Comparison of ENCODE assay signal across 8 cellular contexts in genomic region chr1:150549496-150550221, GRCh38. TPM values are rescaled to one million over a fixed set of nuclear protein-coding genes. Genes with fewer than 3 reads are reported as not detected.
DNase-seq lines count a peak whose midpoint lies in the region; ATAC-seq and TF ChIP-seq lines count a peak whose summit lies in the region.

No MANE protein-coding gene starts in this region.

- no peak for TF ChIP-seq CTCF in 22Rv1 (IDR thresholded peaks at IDR 0.05)

- H3K9me3 ChIP-seq in HUES64 (ENCODE audit: insufficient read depth, low read depth, low read length) = no peaks in the 10 kb centered on the region
- no peaks in the 10 kb centered on the region for H3K9me3 ChIP-seq in duodenal mucosa (ENCODE audit: control insufficient read depth in 1 of 2, low read length in 2 of 2)
- H3K9me3 ChIP-seq in mononuclear cell (ENCODE audit: low read depth, low read length) = no peaks in the 10 kb centered on the region

- H3K27ac ChIP-seq in 22Rv1 (peak overlapping the region; percentile 66; the same call in 1 of the 2 replicates), HUES64 (ENCODE audit: low read depth, low read length) (no peak overlapping the region), duodenal mucosa (ENCODE audit: low read depth, low read length) (peak overlapping the region; percentile 62)

- H3K4me3 ChIP-seq in HUES64 (ENCODE audit: low read length) (peak overlapping the region; percentile 61), duodenal mucosa (ENCODE audit: low read depth in 1 of 2, low read length in 2 of 2) (peak overlapping the region; percentile 36 to 40), mononuclear cell (ENCODE audit: low read length) (peak overlapping the region; percentile 37)

- H3K27me3 ChIP-seq in HUES64 (ENCODE audit: insufficient read depth, low read length) = peaks cover 26% of the 10 kb centered on the region
- H3K27me3 ChIP-seq in duodenal mucosa (ENCODE audit: control insufficient read depth in 1 of 2, insufficient read depth in 2 of 2, low read length in 2 of 2) = peaks cover 3 to 6% of the 10 kb centered on the region in 2 donors
- H3K27me3 ChIP-seq in mononuclear cell (ENCODE audit: insufficient read depth, low read length) = no peaks in the 10 kb centered on the region

- no peak for ATAC-seq in HG03175 (IDR thresholded peaks at IDR 0.05; ENCODE audit: unreplicated experiment)
- ATAC-seq in HG02981 (IDR thresholded peaks at IDR 0.05; ENCODE audit: unreplicated experiment) = no peak

- WGBS in HUES64 = 13% methylated on average over 43 of the region's 43 CpGs

- peaks cover 19% of the 10 kb centered on the region for H3K4me1 ChIP-seq in HUES64 (ENCODE audit: insufficient read depth, low read length)
- H3K4me1 ChIP-seq in duodenal mucosa (ENCODE audit: control insufficient read depth in 1 of 2, insufficient read depth in 2 of 2, low read length in 2 of 2) = peaks cover 13 to 19% of the 10 kb centered on the region in 2 donors
- peaks cover 56% of the 10 kb centered on the region for H3K4me1 ChIP-seq in mononuclear cell (ENCODE audit: insufficient read depth, low read length)

- H3K9ac ChIP-seq in HUES64 (ENCODE audit: low read depth, low read length) (peak overlapping the region; percentile 40; the same call in 1 of the 2 replicates), duodenal mucosa (ENCODE audit: low read depth in 1 of 2, low read length in 2 of 2) (peak overlapping the region; percentile 43 to 56)

- no peak for DNase-seq in stimulated activated CD4-positive, alpha-beta T cell treated with anti-CD3 and anti-CD28 coated beads, Interleukin-1b, Interleukin-23, amount 100 ng/mL, for 48 hours
- DNase-seq in HK-2 (ENCODE audit: unreplicated experiment) = no peak

- no peaks in the 10 kb centered on the region for H3K36me3 ChIP-seq in HUES64 (ENCODE audit: insufficient read depth, low read length)
- no peaks in the 10 kb centered on the region for H3K36me3 ChIP-seq in duodenal mucosa (ENCODE audit: control insufficient read depth in 1 of 2, insufficient read depth in 2 of 2, low read length in 2 of 2)

RNA-seq across cellular contexts. Expression of gene ADAMTSL4, which starts 0.5 kb away (rescaled TPM):
- 1.1 TPM for polyA plus RNA-seq in HUES64 (2013, experiment 1 of 2)
- polyA plus RNA-seq in HUES64 (2013, experiment 2 of 2) = 1.5 TPM
- 3.3 TPM for total RNA-seq in mononuclear cell

RNA-seq across cellular contexts. Expression of gene MCL1, which starts 29.8 kb away (rescaled TPM):
- polyA plus RNA-seq in HUES64 (2013, experiment 1 of 2) = 126 TPM
- 126 TPM for polyA plus RNA-seq in HUES64 (2013, experiment 2 of 2)
- 1,412 TPM for total RNA-seq in mononuclear cell

RNA-seq across cellular contexts. Expression of gene FALEC, which starts 34.1 kb away (rescaled TPM):
- not detected for polyA plus RNA-seq in HUES64 (2013, experiment 1 of 2)
- polyA plus RNA-seq in HUES64 (2013, experiment 2 of 2) = not detected
- total RNA-seq in mononuclear cell = not detected

RNA-seq across cellular contexts. Expression of gene ECM1, which starts 41.8 kb away (rescaled TPM):
- polyA plus RNA-seq in HUES64 (2013, experiment 1 of 2) = 1.5 TPM
- 2.2 TPM for polyA plus RNA-seq in HUES64 (2013, experiment 2 of 2)
- total RNA-seq in mononuclear cell = 0.21 TPM
